In the genomic region with DNA sequence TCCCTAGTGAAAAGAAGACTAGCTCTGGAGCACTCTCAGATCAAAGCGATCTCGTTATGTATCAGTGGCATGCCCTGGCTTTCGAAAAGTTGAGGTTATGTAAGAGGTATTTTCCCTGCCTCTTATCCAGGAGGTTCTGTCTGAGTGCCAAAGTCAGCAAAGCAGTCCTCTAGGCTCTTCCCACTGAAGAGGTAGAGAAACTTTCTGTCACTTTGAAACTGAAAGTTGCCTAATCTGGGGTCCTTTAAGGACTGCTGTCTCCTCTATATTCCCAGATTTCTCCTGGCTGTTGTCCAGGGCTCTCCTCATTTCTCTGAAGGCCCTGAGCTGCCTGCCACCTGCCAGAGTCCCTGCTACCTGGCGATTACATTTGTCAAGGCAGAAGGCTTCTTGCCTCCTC, we compare ENCODE assay signal across 12 cellular contexts.
DNase-seq lines count a peak whose midpoint lies in the region; ATAC-seq and TF ChIP-seq lines count a peak whose summit lies in the region.
"Had no signal": no experiment of that assay in that cellular context is flagged by ENCODE, and none has a peak within 500 bp of the region (broad histone marks: within the 10 kb centered on the region; RNA-seq: fewer than 3 reads in every experiment).

No MANE protein-coding gene starts in this region.

- no peak overlapping the region for H3K9ac ChIP-seq in rectal smooth muscle tissue (ENCODE audit: low read length)

- peak; percentile 54 for DNase-seq in GM12865 (ENCODE audit: low read depth)
- DNase-seq in RWPE1 (ENCODE audit: low spot score), result no peak
- DNase-seq in fibroblast of peridontal ligament (ENCODE audit: extremely low read depth), result peak; percentile 20
- no peak for DNase-seq in activated effector memory CD4-positive, alpha-beta T cell treated with Interleukin-2 at 50 U/mL for 16 hours
- DNase-seq in globus pallidus (ENCODE audit: low spot score), result no peak
- DNase-seq in NCI-H1436 treated with DMSO at 0.1 percent for 48 hours (lab: John Stamatoyannopoulos, UW), result no peak

- H3K4me3 ChIP-seq in GM12865 (ENCODE audit: low read depth, low read length) (no peak overlapping the region), rectal smooth muscle tissue (ENCODE audit: low read length) (peak overlapping the region; percentile 37)
- H3K4me3 ChIP-seq: ovary had no signal

- POLR2A ChIA-PET in RWPE1 (lab: Yijun Ruan, JAX; ENCODE audit: low non-redundant PET), result no interaction called here

- CTCF ChIA-PET in RWPE1 (lab: Yijun Ruan, JAX), result no interaction called here

- no peak for TF ChIP-seq CTCF in GM12865 (IDR thresholded peaks at IDR 0.05; ENCODE audit: insufficient read depth, low read depth, low read length, missing control alignments)
- no peak for TF ChIP-seq CTCF in RWPE1 (conservative IDR thresholded peaks at IDR 0.05; ENCODE audit: low read depth)

- no peak for ATAC-seq in GM21528 (IDR thresholded peaks at IDR 0.05; ENCODE audit: low FRiP score, unreplicated experiment)
- ATAC-seq: foreskin keratinocyte; Panc1; stimulated activated memory B cell treated with anti-CD40 and anti-IgM and Interleukin-4, amounts not matched to agents 10 μg/mL and 1 μg/mL and 100 μg/mL, for 72 hours had no signal

- H3K27ac ChIP-seq in RWPE1 (peak overlapping the region; percentile 51), rectal smooth muscle tissue (ENCODE audit: low read depth, low read length) (peak overlapping the region; percentile 52)
- H3K27ac ChIP-seq: foreskin keratinocyte, ovary had no signal

- no peaks in the 10 kb centered on the region for H3K27me3 ChIP-seq in rectal smooth muscle tissue (ENCODE audit: control insufficient read depth, insufficient read depth, low read length)
- H3K27me3 ChIP-seq: foreskin keratinocyte, ovary had no signal

- H3K36me3 ChIP-seq in rectal smooth muscle tissue (ENCODE audit: control insufficient read depth, insufficient read depth, low read length), result no peaks in the 10 kb centered on the region
- H3K36me3 ChIP-seq: ovary had no signal

- H3K4me1 ChIP-seq in rectal smooth muscle tissue (ENCODE audit: control insufficient read depth, insufficient read depth, low read length), result peaks cover 23% of the 10 kb centered on the region
- H3K4me1 ChIP-seq: foreskin keratinocyte had no signal

Comparison
In these comparisons a context has a peak if more than half of its experiments do, and no peak if none do; other contexts are left out.
1. DNase-seq: peak in GM12865 (single experiment) and fibroblast of peridontal ligament (single experiment); none in RWPE1 (single experiment), activated effector memory CD4-positive, alpha-beta T cell treated with Interleukin-2 at 50 U/mL for 16 hours (single experiment), globus pallidus (single experiment) and NCI-H1436 treated with DMSO at 0.1 percent for 48 hours (single experiment).